Comparison of ENCODE assay signal across 11 cellular contexts in the genomic region with DNA sequence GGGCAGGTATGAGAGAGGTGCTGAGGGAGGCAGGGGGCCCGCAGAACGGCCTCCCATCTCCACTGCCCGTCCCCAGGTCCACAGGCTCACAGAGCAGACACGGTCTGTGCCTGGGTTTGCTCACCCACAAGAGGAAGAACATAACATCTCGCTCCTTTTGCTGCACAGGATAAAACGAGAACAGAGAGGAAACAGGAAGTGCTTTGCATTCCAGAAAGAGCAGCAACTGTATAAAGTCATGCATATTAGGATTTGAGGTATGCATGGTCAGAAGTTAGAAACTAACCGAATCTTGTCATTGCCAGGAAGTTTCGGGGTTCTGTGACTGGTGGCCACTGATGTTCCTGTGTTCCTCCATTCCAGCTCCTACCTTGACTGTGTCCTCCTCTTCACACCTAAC. TPM values are rescaled to one million over a fixed set of nuclear protein-coding genes. Genes with fewer than 3 reads are reported as not detected.
DNase-seq lines count a peak whose midpoint lies in the region; ATAC-seq, FAIRE-seq and TF ChIP-seq lines count a peak whose summit lies in the region.
"Had no signal": no experiment of that assay in that cellular context is flagged by ENCODE, and none has a peak within 500 bp of the region (broad histone marks: within the 10 kb centered on the region; RNA-seq: fewer than 3 reads in every experiment).

No MANE protein-coding gene starts in this region.

- peak overlapping the region in 6 of 11 experiments; percentile 32 to 53 (median 40); a peak in 8 of 22 replicates for H3K27ac ChIP-seq in BLaER1 treated with 17β-estradiol and CSF1 and Interleukin-3, amounts not matched to agents 10 nM and 100 nM
- no peak overlapping the region for H3K27ac ChIP-seq in H1 (ENCODE audit: low read depth, low read length)
- H3K27ac ChIP-seq in CD4-positive, alpha-beta memory T cell (ENCODE audit: low read depth, low read length): no peak overlapping the region
- H3K27ac ChIP-seq: colonic mucosa had no signal

- no peak overlapping the region for H4K8ac ChIP-seq in H1 (ENCODE audit: extremely low read depth, insufficient read depth, low read length)

- H3K79me1 ChIP-seq in H1 (ENCODE audit: low read depth, low read length): no peaks in the 10 kb centered on the region; the same call in 1 of the 2 replicates

- H4K91ac ChIP-seq in H1 (replicated peaks; ENCODE audit: insufficient read length, low read length): no peak overlapping the region

- no peaks in the 10 kb centered on the region for H3K9me3 Mint-ChIP-seq in nephron
- H3K9me3 Mint-ChIP-seq in CD4-positive, alpha-beta memory T cell: peaks cover 0 to 2% (median 0%) of the 10 kb centered on the region in 8 donors

- peaks cover 3% of the 10 kb centered on the region for H3K27me3 Mint-ChIP-seq in nephron (ENCODE audit: low read depth)
- peaks cover 2 to 10% of the 10 kb centered on the region in 2 donors for H3K27me3 Mint-ChIP-seq in CD4-positive, alpha-beta memory T cell

- H4K20me1 ChIP-seq in BLaER1 treated with 17β-estradiol and CSF1 and Interleukin-3, amounts not matched to agents 10 nM and 100 nM: no peaks in the 10 kb centered on the region
- H4K20me1 ChIP-seq in H1 (replicated peaks in 1 of 2; ENCODE audit: control insufficient read depth in 1 of 2, insufficient read depth in 2 of 2, low read length in 2 of 2): no peaks in the 10 kb centered on the region

- no peaks in the 10 kb centered on the region for H3K9me3 ChIP-seq in BLaER1 treated with 17β-estradiol and CSF1 and Interleukin-3, amounts not matched to agents 10 nM and 100 nM (replicated peaks in 1 of 11)
- no peaks in the 10 kb centered on the region for H3K9me3 ChIP-seq in H1 (ENCODE audit: insufficient read depth in 2 of 2, low read depth in 1 of 2, low read length in 1 of 2)
- no peaks in the 10 kb centered on the region for H3K9me3 ChIP-seq in CD4-positive, alpha-beta memory T cell (ENCODE audit: control insufficient read depth in 1 of 2, low read length in 2 of 2)
- H3K9me3 ChIP-seq: colonic mucosa had no signal

- H3K23me2 ChIP-seq in H1 (ENCODE audit: low read depth, low read length): no peaks in the 10 kb centered on the region

- CTCF ChIA-PET in H1 (lab: Charles Lee; ENCODE audit: partially characterized antibody): interaction anchor here (0.7 to 2.3 kb wide), 4 partner anchors 9 to 193 kb away, joined by 3 to 6 read pairs (median 4); no protein-coding TSS in a partner anchor
- CTCF ChIA-PET in CD4-positive, alpha-beta memory T cell (lab: Charles Lee; ENCODE audit: partially characterized antibody): no interaction called here

- peaks cover 53% of the 10 kb centered on the region for H3K4me1 Mint-ChIP-seq in nephron
- peaks cover 0 to 8% (median 6%) of the 10 kb centered on the region in 4 donors for H3K4me1 Mint-ChIP-seq in CD4-positive, alpha-beta memory T cell

- no peak for FAIRE-seq in H1 (lab: Jason Lieb, UNC)

- TF ChIP-seq CTCF in H1 (IDR thresholded peaks at IDR 0.05; ENCODE audit: control extremely low read depth in 1 of 3, insufficient read depth in 1 of 3, low read depth in 1 of 3, low read length in 3 of 3): no peak
- no peak for TF ChIP-seq CTCF in nephron (IDR thresholded peaks at IDR 0.05; ENCODE audit: unreplicated experiment in 3 of 3)

- no peak for ATAC-seq in GM21825 (IDR thresholded peaks at IDR 0.05; ENCODE audit: unreplicated experiment)

- no peaks in the 10 kb centered on the region for H3K27me3 ChIP-seq in BLaER1 treated with 17β-estradiol and CSF1 and Interleukin-3, amounts not matched to agents 10 nM and 100 nM
- H3K27me3 ChIP-seq in H1 (replicated peaks in 1 of 4; ENCODE audit: control insufficient read depth in 3 of 4, extremely low read depth in 1 of 4, insufficient read depth in 3 of 4, low read length in 3 of 4): no peaks in the 10 kb centered on the region
- no peaks in the 10 kb centered on the region for H3K27me3 ChIP-seq in CD4-positive, alpha-beta memory T cell (ENCODE audit: insufficient read depth, low read length)
- H3K27me3 ChIP-seq: colonic mucosa had no signal

- TF ChIP-seq EP300 in H1 (IDR thresholded peaks at IDR 0.05; ENCODE audit: borderline replicate concordance in 1 of 2, low read depth in 2 of 2, low read length in 2 of 2): no peak

- H3K18ac ChIP-seq in H1 (ENCODE audit: extremely low read depth, low read length): peak overlapping the region; percentile 27; the same call in 1 of the 2 replicates

- no peak for TF ChIP-seq POLR2A in H1 (IDR thresholded peaks at IDR 0.05; ENCODE audit: control extremely low read depth in 1 of 2, low read depth in 2 of 2, low read length in 2 of 2)

- H3K36me3 ChIP-seq in BLaER1 treated with 17β-estradiol and CSF1 and Interleukin-3, amounts not matched to agents 10 nM and 100 nM: no peaks in the 10 kb centered on the region
- no peaks in the 10 kb centered on the region for H3K36me3 ChIP-seq in H1 (ENCODE audit: control insufficient read depth in 2 of 4, insufficient read depth in 4 of 4, low read length in 3 of 4)
- H3K36me3 ChIP-seq in CD4-positive, alpha-beta memory T cell (ENCODE audit: insufficient read depth, low read length): no peaks in the 10 kb centered on the region
- H3K36me3 ChIP-seq: colonic mucosa had no signal

- peaks cover 11 to 23% (median 15%) of the 10 kb centered on the region in 10 experiments for H3K4me1 ChIP-seq in BLaER1 treated with 17β-estradiol and CSF1 and Interleukin-3, amounts not matched to agents 10 nM and 100 nM
- peaks cover 0 to 5% (median under 1%) of the 10 kb centered on the region in 4 experiments; a peak in 3 of 7 replicates for H3K4me1 ChIP-seq in H1 (replicated peaks in 1 of 4; ENCODE audit: control insufficient read depth in 3 of 4, insufficient read depth in 4 of 4, low read length in 3 of 4)
- H3K4me1 ChIP-seq in CD4-positive, alpha-beta memory T cell (ENCODE audit: insufficient read depth, low read length): peaks cover 4% of the 10 kb centered on the region
- H3K4me1 ChIP-seq: colonic mucosa had no signal

- H3K23ac ChIP-seq in H1 (ENCODE audit: insufficient read length): no peak overlapping the region

- no peak overlapping the region for H3K56ac ChIP-seq in H1 (replicated peaks; ENCODE audit: insufficient read length, low read depth, low read length)

- H3K4me2 ChIP-seq in BLaER1 treated with 17β-estradiol and CSF1 and Interleukin-3, amounts not matched to agents 10 nM and 100 nM: peak overlapping the region; percentile 36 to 75 (median 66)
- H3K4me2 ChIP-seq in H1 (ENCODE audit: insufficient read depth in 1 of 2, low read depth in 2 of 2, low read length in 2 of 2): no peak overlapping the region

- H3K14ac ChIP-seq in H1 (ENCODE audit: insufficient read length): no peak overlapping the region

- no peak overlapping the region for H4K5ac ChIP-seq in H1 (ENCODE audit: insufficient read length, low read depth, low read length)

- no peak overlapping the region; a peak in 1 of 22 replicates for H3K9ac ChIP-seq in BLaER1 treated with 17β-estradiol and CSF1 and Interleukin-3, amounts not matched to agents 10 nM and 100 nM
- H3K9ac ChIP-seq in H1 (replicated peaks in 1 of 4; ENCODE audit: extremely low read depth in 1 of 4, low read depth in 3 of 4, low read length in 3 of 4): no peak overlapping the region

- POLR2A ChIA-PET in H1 (lab: Charles Lee; ENCODE audit: partially characterized antibody): no interaction called here
- POLR2A ChIA-PET in CD4-positive, alpha-beta memory T cell (lab: Charles Lee; ENCODE audit: partially characterized antibody): no interaction called here

- 80% methylated on average over 8 of the region's 8 CpGs; no CpG with 5 or more reads in 1 of the 2 experiments for WGBS in H1 (ENCODE audit: extremely low coverage in 1 of 2, insufficient coverage in 1 of 2, insufficient read length in 1 of 2, insufficient replicate concordance in 2 of 2, low coverage in 1 of 2, low lambda C conversion rate in 2 of 2, missing lambda C conversion rate in 1 of 2), 2 experiments

- H2AFZ ChIP-seq in H1 (ENCODE audit: low read length): no peak overlapping the region

- H3K79me2 ChIP-seq in H1 (ENCODE audit: control insufficient read depth in 1 of 2, insufficient read depth in 2 of 2, low read length in 2 of 2): no peaks in the 10 kb centered on the region

- intact Hi-C loops in posterior cingulate gyrus (cut with DNase I): no loop called here
- intact Hi-C loops in CD4-positive, alpha-beta memory T cell (cut with micrococcal nuclease): no loop called here

- H3K4me3 ChIP-seq in BLaER1 treated with 17β-estradiol and CSF1 and Interleukin-3, amounts not matched to agents 10 nM and 100 nM: no peak overlapping the region
- H3K4me3 ChIP-seq in H1 (ENCODE audit: extremely low read depth in 1 of 4, insufficient read depth in 2 of 4, low read depth in 3 of 4, low read length in 4 of 4): no peak overlapping the region
- no peak overlapping the region for H3K4me3 ChIP-seq in CD4-positive, alpha-beta memory T cell (ENCODE audit: low read length in 2 of 2)
- H3K4me3 ChIP-seq: colonic mucosa had no signal

- no peak overlapping the region for H2AK5ac ChIP-seq in H1 (ENCODE audit: low read depth, low read length)

- H2BK120ac ChIP-seq in H1 (replicated peaks; ENCODE audit: low read depth, low read length): no peak overlapping the region

- no peak overlapping the region for H2BK15ac ChIP-seq in H1 (ENCODE audit: low read length)

- no peak for TF ChIP-seq RAD21 in H1 (IDR thresholded peaks at IDR 0.05 in 1 of 2, conservative IDR thresholded peaks at IDR 0.05 in 1 of 2; ENCODE audit: low read depth in 2 of 2, low read length in 2 of 2)

- 0 out of 2 replicates have a peak overlapping the region, but pooled peaks have one; percentile 62 for H2BK12ac ChIP-seq in H1 (ENCODE audit: low read depth, low read length)

- no peak overlapping the region for H2BK20ac ChIP-seq in H1 (ENCODE audit: low read length)

- H3K4me3 Mint-ChIP-seq in nephron: no peak overlapping the region
- no peak overlapping the region for H3K4me3 Mint-ChIP-seq in CD4-positive, alpha-beta memory T cell

- peak; percentile 22 for DNase-seq in MV-4-11 (lab: John Stamatoyannopoulos, UW)
- DNase-seq in H1 (ENCODE audit: low read depth in 1 of 2, low spot score in 2 of 2): no peak
- no peak for DNase-seq in posterior cingulate gyrus
- no peak for DNase-seq in NCI-H2196 (lab: John Stamatoyannopoulos, UW; ENCODE audit: unreplicated experiment)
- no peak for DNase-seq in CD4-positive, alpha-beta memory T cell
- DNase-seq: colonic mucosa, NCI-H524 treated with DMSO at 0.1 percent for 48 hours had no signal

- H3K36me3 Mint-ChIP-seq in nephron (ENCODE audit: low read depth): no peaks in the 10 kb centered on the region
- no peaks in the 10 kb centered on the region for H3K36me3 Mint-ChIP-seq in CD4-positive, alpha-beta memory T cell

- peak overlapping the region; percentile 11 to 48 (median 37) for H3K27ac Mint-ChIP-seq in nephron
- no peak overlapping the region for H3K27ac Mint-ChIP-seq in CD4-positive, alpha-beta memory T cell

- no peak overlapping the region for H2BK5ac ChIP-seq in H1 (ENCODE audit: low read depth, low read length)

- no peak overlapping the region for H3K4ac ChIP-seq in H1 (replicated peaks; ENCODE audit: insufficient read length, low read depth, low read length)

RNA-seq across cellular contexts. Expression of a gene that starts 25.0 kb away (rescaled TPM):
- total RNA-seq in H1 (2021; fragmentation: NEBNext Ultra II Directional; extraction: Animal tissue kit (Norgen Biotek cat#: 25700)): 1.2 and 2.3 TPM in 2 replicates
- polyA plus RNA-seq in H1 (2011; rRNA removed): 1.4 and 1.5 TPM in 2 replicates
- polyA plus RNA-seq in H1 (2011; cell fraction: cytosol; rRNA removed): 2.2 TPM
- 3.0 TPM for polyA plus RNA-seq in H1 (2011; cell fraction: nucleus; rRNA removed)
- 1.5 to 2.0 TPM (median 1.6 TPM) in 4 replicates for polyA plus RNA-seq in H1 (2012, experiment 1 of 2)
- polyA plus RNA-seq in H1 (2012, experiment 2 of 2): 0.94 TPM
- polyA plus RNA-seq in H1 (2013, experiment 1 of 2): 0.45 TPM
- polyA plus RNA-seq in H1 (2013, experiment 2 of 2): 0.53 TPM
- polyA minus RNA-seq in H1 (2011; rRNA and poly(A)+ RNA removed): 2.2 and 2.3 TPM in 2 replicates
- 1.5 TPM for polyA minus RNA-seq in H1 (2011; cell fraction: cytosol; rRNA and poly(A)+ RNA removed)
- 4.7 TPM for polyA minus RNA-seq in H1 (2011; cell fraction: nucleus; rRNA and poly(A)+ RNA removed)
- total RNA-seq in CD4-positive, alpha-beta memory T cell: not detected
- polyA plus RNA-seq in CD4-positive, alpha-beta memory T cell: not detected
- total RNA-seq: G401 had no signal

Comparison
In these comparisons a context has a peak if more than half of its experiments do, and no peak if none do; other contexts are left out.
1. H3K27ac ChIP-seq: peak in BLaER1 treated with 17β-estradiol and CSF1 and Interleukin-3, amounts not matched to agents 10 nM and 100 nM (6 of 11); none in H1 (single experiment) and CD4-positive, alpha-beta memory T cell (single experiment).
2. H3K4me2 ChIP-seq: peak in BLaER1 treated with 17β-estradiol and CSF1 and Interleukin-3, amounts not matched to agents 10 nM and 100 nM (11 of 11); none in H1 (0 of 2).
3. H3K27ac Mint-ChIP-seq: peak in nephron (3 of 3); none in CD4-positive, alpha-beta memory T cell (0 of 7).